In genomic region chr17:76683921-76684745, GRCh38 we compare ENCODE assay signal across 1 cellular context.
TF ChIP-seq lines count a peak whose summit lies in the region.

No MANE protein-coding gene starts in this region.

TF ChIP-seq in GM23338, 12 proteins besides CTCF, POLR2A, EP300 and RAD21 (continued from another document):
- TF ChIP-seq, protein P1, sequence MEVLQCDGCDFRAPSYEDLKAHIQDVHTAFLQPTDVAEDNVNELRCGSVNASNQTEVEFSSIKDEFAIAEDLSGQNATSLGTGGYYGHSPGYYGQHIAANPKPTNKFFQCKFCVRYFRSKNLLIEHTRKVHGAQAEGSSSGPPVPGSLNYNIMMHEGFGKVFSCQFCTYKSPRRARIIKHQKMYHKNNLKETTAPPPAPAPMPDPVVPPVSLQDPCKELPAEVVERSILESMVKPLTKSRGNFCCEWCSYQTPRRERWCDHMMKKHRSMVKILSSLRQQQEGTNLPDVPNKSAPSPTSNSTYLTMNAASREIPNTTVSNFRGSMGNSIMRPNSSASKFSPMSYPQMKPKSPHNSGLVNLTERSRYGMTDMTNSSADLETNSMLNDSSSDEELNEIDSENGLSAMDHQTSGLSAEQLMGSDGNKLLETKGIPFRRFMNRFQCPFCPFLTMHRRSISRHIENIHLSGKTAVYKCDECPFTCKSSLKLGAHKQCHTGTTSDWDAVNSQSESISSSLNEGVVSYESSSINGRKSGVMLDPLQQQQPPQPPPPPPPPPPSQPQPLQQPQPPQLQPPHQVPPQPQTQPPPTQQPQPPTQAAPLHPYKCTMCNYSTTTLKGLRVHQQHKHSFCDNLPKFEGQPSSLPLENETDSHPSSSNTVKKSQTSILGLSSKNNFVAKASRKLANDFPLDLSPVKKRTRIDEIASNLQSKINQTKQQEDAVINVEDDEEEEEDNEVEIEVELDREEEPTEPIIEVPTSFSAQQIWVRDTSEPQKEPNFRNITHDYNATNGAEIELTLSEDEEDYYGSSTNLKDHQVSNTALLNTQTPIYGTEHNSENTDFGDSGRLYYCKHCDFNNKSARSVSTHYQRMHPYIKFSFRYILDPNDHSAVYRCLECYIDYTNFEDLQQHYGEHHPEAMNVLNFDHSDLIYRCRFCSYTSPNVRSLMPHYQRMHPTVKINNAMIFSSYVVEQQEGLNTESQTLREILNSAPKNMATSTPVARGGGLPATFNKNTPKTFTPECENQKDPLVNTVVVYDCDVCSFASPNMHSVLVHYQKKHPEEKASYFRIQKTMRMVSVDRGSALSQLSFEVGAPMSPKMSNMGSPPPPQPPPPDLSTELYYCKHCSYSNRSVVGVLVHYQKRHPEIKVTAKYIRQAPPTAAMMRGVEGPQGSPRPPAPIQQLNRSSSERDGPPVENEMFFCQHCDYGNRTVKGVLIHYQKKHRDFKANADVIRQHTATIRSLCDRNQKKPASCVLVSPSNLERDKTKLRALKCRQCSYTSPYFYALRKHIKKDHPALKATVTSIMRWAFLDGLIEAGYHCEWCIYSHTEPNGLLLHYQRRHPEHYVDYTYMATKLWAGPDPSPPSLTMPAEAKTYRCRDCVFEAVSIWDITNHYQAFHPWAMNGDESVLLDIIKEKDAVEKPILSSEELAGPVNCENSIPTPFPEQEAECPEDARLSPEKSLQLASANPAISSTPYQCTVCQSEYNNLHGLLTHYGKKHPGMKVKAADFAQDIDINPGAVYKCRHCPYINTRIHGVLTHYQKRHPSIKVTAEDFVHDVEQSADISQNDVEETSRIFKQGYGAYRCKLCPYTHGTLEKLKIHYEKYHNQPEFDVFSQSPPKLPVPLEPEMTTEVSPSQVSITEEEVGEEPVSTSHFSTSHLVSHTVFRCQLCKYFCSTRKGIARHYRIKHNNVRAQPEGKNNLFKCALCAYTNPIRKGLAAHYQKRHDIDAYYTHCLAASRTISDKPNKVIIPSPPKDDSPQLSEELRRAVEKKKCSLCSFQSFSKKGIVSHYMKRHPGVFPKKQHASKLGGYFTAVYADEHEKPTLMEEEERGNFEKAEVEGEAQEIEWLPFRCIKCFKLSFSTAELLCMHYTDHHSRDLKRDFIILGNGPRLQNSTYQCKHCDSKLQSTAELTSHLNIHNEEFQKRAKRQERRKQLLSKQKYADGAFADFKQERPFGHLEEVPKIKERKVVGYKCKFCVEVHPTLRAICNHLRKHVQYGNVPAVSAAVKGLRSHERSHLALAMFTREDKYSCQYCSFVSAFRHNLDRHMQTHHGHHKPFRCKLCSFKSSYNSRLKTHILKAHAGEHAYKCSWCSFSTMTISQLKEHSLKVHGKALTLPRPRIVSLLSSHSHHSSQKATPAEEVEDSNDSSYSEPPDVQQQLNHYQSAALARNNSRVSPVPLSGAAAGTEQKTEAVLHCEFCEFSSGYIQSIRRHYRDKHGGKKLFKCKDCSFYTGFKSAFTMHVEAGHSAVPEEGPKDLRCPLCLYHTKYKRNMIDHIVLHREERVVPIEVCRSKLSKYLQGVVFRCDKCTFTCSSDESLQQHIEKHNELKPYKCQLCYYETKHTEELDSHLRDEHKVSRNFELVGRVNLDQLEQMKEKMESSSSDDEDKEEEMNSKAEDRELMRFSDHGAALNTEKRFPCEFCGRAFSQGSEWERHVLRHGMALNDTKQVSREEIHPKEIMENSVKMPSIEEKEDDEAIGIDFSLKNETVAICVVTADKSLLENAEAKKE (CRISPR knock-in tag; IDR thresholded peaks at IDR 0.05), result no peak
- TF ChIP-seq STAT1 (IDR thresholded peaks at IDR 0.05; ENCODE audit: unreplicated experiment) (no peak), NANOG (IDR thresholded peaks at IDR 0.05; ENCODE audit: borderline replicate concordance) (no peak), JUNB (IDR thresholded peaks at IDR 0.05; ENCODE audit: unreplicated experiment) (no peak), CREB1 (CRISPR knock-in tag; IDR thresholded peaks at IDR 0.05; ENCODE audit: low read depth) (no peak), ZNF331 (CRISPR knock-in tag; IDR thresholded peaks at IDR 0.05; ENCODE audit: low read depth) (no peak), POLR2AphosphoS5 (IDR thresholded peaks at IDR 0.05; ENCODE audit: low read depth) (no peak), ZNF114 (CRISPR knock-in tag; IDR thresholded peaks at IDR 0.05) (no peak)
- TF ChIP-seq, protein P2, sequence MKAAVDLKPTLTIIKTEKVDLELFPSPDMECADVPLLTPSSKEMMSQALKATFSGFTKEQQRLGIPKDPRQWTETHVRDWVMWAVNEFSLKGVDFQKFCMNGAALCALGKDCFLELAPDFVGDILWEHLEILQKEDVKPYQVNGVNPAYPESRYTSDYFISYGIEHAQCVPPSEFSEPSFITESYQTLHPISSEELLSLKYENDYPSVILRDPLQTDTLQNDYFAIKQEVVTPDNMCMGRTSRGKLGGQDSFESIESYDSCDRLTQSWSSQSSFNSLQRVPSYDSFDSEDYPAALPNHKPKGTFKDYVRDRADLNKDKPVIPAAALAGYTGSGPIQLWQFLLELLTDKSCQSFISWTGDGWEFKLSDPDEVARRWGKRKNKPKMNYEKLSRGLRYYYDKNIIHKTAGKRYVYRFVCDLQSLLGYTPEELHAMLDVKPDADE (IDR thresholded peaks at IDR 0.05), result no peak
